In genomic region chr15:85330941-85331588, GRCh38 we compare ENCODE assay signal across 8 cellular contexts. TPM values are rescaled to one million over a fixed set of nuclear protein-coding genes. Genes with fewer than 3 reads are reported as not detected.
A peak's percentile ranks its signal among the peaks of the same experiment; 100 is the strongest.
DNase-seq lines count a peak whose midpoint lies in the region; ATAC-seq lines count a peak whose summit lies in the region.

No MANE protein-coding gene starts in this region.

- peak overlapping the region; percentile 98 for H3K27ac Mint-ChIP-seq in activated CD4-positive, alpha-beta T cell treated with anti-CD3 and anti-CD28 coated beads, Interleukin-2, amount 10 ng/mL, durations not matched to agents 7 days and 5 days

- CTCF ChIA-PET in activated CD4-positive, alpha-beta T cell treated with anti-CD3 and anti-CD28 coated beads, Interleukin-2, amount 10 ng/mL, durations not matched to agents 7 days and 5 days (lab: Charles Lee), result interaction anchor here (0.5 to 2.3 kb wide), 15 partner anchors 9 to 510 kb away, joined by 3 to 10 read pairs (median 4); no protein-coding TSS in a partner anchor

- DNase-seq in AG08395 (ENCODE audit: low spot score) (peak; percentile 81), NCI-H460 (ENCODE audit: extremely low read depth, low read depth) (peak; percentile 81), dermis microvascular lymphatic vessel endothelial cell (ENCODE audit: low read depth in 2 of 2) (peak; percentile 24 to 77), lung microvascular endothelial cell (ENCODE audit: low read depth in 2 of 2) (peak; percentile 61 to 84)
- peak; percentile 81 for DNase-seq in activated CD4-positive, alpha-beta T cell treated with anti-CD3 and anti-CD28 coated beads, Interleukin-2, amount 10 ng/mL, durations not matched to agents 7 days and 5 days
- DNase-seq in stimulated activated CD8-positive, alpha-beta memory T cell treated with anti-CD3 and anti-CD28 coated beads, Interleukin-15, amount 100 ng/mL, for 48 hours (ENCODE audit: low read depth in 2 of 2), result peak; percentile 80 to 84

- peaks cover 6% of the 10 kb centered on the region for H3K36me3 Mint-ChIP-seq in activated CD4-positive, alpha-beta T cell treated with anti-CD3 and anti-CD28 coated beads, Interleukin-2, amount 10 ng/mL, durations not matched to agents 7 days and 5 days (ENCODE audit: low read depth)

- POLR2A ChIA-PET in activated CD4-positive, alpha-beta T cell treated with anti-CD3 and anti-CD28 coated beads, Interleukin-2, amount 10 ng/mL, durations not matched to agents 7 days and 5 days (lab: Charles Lee), result interaction anchor here (0.7 to 2.0 kb wide), 5 partner anchors 13 to 84 kb away, joined by 3 to 12 read pairs (median 5); partner anchors contain the start of gene AKAP13

- H3K4me3 Mint-ChIP-seq in activated CD4-positive, alpha-beta T cell treated with anti-CD3 and anti-CD28 coated beads, Interleukin-2, amount 10 ng/mL, durations not matched to agents 7 days and 5 days, result peak overlapping the region; percentile 89

- ATAC-seq in GM18858 (IDR thresholded peaks at IDR 0.05; ENCODE audit: unreplicated experiment) (peak; percentile 66), HG03064 (IDR thresholded peaks at IDR 0.05; ENCODE audit: low read depth, unreplicated experiment) (peak; percentile 64)

- no peaks in the 10 kb centered on the region for H3K9me3 Mint-ChIP-seq in activated CD4-positive, alpha-beta T cell treated with anti-CD3 and anti-CD28 coated beads, Interleukin-2, amount 10 ng/mL, durations not matched to agents 7 days and 5 days

- H3K4me1 Mint-ChIP-seq in activated CD4-positive, alpha-beta T cell treated with anti-CD3 and anti-CD28 coated beads, Interleukin-2, amount 10 ng/mL, durations not matched to agents 7 days and 5 days, result peaks cover 54% of the 10 kb centered on the region

- no peaks in the 10 kb centered on the region for H3K27me3 Mint-ChIP-seq in activated CD4-positive, alpha-beta T cell treated with anti-CD3 and anti-CD28 coated beads, Interleukin-2, amount 10 ng/mL, durations not matched to agents 7 days and 5 days

RNA-seq across cellular contexts. Expression of gene AKAP13, which starts 49.3 kb away (rescaled TPM):
- 24.5 and 31.4 TPM in 2 replicates for total RNA-seq in NCI-H460 (2014; rRNA removed; shearing (Covaris generic))
- polyA plus RNA-seq in NCI-H460 (2014; cell fraction: nucleus; rRNA removed), result 10.2 and 12.7 TPM in 2 replicates
- 100 to 1,000 TPM; 152 to 181 TPM for total RNA-seq in activated CD4-positive, alpha-beta T cell treated with anti-CD3 and anti-CD28 coated beads, Interleukin-2, amount 10 ng/mL, durations not matched to agents 7 days and 5 days
- total RNA-seq in dermis microvascular lymphatic vessel endothelial cell (54.7 and 56.3 TPM in 2 replicates), lung microvascular endothelial cell (44.4 and 50.3 TPM in 2 replicates)

Comparison
In these comparisons a context has a peak if more than half of its experiments do, and no peak if none do; other contexts are left out.
1. Peak in every context shown above with its lines: DNase-seq and ATAC-seq.